ENCODE assay signal across 11 cellular contexts in the genomic region with DNA sequence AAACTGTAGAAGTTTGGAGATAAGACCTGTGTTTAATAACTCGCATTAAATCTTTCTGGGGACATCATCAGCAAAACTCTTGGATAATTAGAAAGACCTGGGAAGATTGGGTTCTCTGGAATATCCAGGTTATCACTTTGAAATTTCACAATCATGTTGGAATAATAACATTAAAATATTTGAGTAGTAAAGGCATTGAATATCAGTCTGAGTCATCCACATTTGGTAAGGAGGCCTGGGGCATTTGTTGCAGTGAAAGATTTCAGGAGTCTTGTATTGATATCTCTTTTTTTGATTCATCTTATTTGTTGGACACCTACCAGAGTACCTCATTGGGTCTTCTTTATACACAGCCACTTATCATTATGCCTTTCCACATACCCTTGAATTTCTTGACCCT.
DNase-seq lines count a peak whose midpoint lies in the region; ATAC-seq, FAIRE-seq and TF ChIP-seq lines count a peak whose summit lies in the region.
"Had no signal": no experiment of that assay in that cellular context is flagged by ENCODE, and none has a peak within 500 bp of the region (broad histone marks: within the 10 kb centered on the region; RNA-seq: fewer than 3 reads in every experiment).

No MANE protein-coding gene starts in this region.

- no peak for TF ChIP-seq CTCF in A549 (IDR thresholded peaks at IDR 0.05)
- no peak for TF ChIP-seq CTCF in fibroblast of the aortic adventitia (IDR thresholded peaks at IDR 0.05; ENCODE audit: insufficient read depth, low read length)
- no peak for TF ChIP-seq CTCF in A673 (conservative IDR thresholded peaks at IDR 0.05; ENCODE audit: low read depth, low read length)

- TF ChIP-seq EP300 in A549 (IDR thresholded peaks at IDR 0.05): no peak

- H3K4me3 ChIP-seq in A549: no peak overlapping the region
- no peak overlapping the region for H3K4me3 ChIP-seq in fibroblast of the aortic adventitia (ENCODE audit: low read depth, low read length)
- H3K4me3 ChIP-seq in A673 (ENCODE audit: low read depth, low read length, poor library complexity, severe bottlenecking): no peak overlapping the region
- H3K4me3 ChIP-seq: heart left ventricle had no signal

- FAIRE-seq in A549 (lab: Jason Lieb, UNC): no peak

- no peak for TF ChIP-seq POLR2A in A549 (IDR thresholded peaks at IDR 0.05; ENCODE audit: low read length)

- no peaks in the 10 kb centered on the region for H3K27me3 Mint-ChIP-seq in activated naive CD8-positive, alpha-beta T cell

- H3K4me1 ChIP-seq in A549 (peaks cover 18% of the 10 kb centered on the region; the same call in 2 of the 3 replicates), A673 (ENCODE audit: insufficient read depth, low read length, poor library complexity, severe bottlenecking) (no peaks in the 10 kb centered on the region)

- H3K27ac Mint-ChIP-seq in activated naive CD8-positive, alpha-beta T cell: peak overlapping the region; percentile 55

- H3K27me3 ChIP-seq in A673 (replicated peaks; ENCODE audit: insufficient read depth, low read depth, low read length, poor library complexity): no peaks in the 10 kb centered on the region
- H3K27me3 ChIP-seq: heart left ventricle had no signal

- peaks cover 3% of the 10 kb centered on the region for H3K36me3 ChIP-seq in A673 (ENCODE audit: insufficient read depth, low read length, poor library complexity, severe bottlenecking)

- ATAC-seq in A549: no peak
- ATAC-seq in HG03095 (IDR thresholded peaks at IDR 0.05; ENCODE audit: unreplicated experiment): peak; percentile 8

- no TSS peak for BruUV-seq in A673 (replicated peaks; lab: Mats Ljungman, UMichigan)

- CTCF ChIA-PET in A549 (lab: Yijun Ruan, JAX): interaction anchor here (0.6 to 3.1 kb wide), 16 partner anchors 8 to 573 kb away, joined by 3 to 36 read pairs (median 5); no protein-coding TSS in a partner anchor
- CTCF ChIA-PET in A673 (lab: Charles Lee): interaction anchor here (1.8 kb wide), 1 partner anchor 66 kb away, joined by 4 read pairs; no protein-coding TSS in a partner anchor

- H3K36me3 Mint-ChIP-seq in activated naive CD8-positive, alpha-beta T cell: peaks cover 11% of the 10 kb centered on the region

- peaks cover 32% of the 10 kb centered on the region for H3K4me1 Mint-ChIP-seq in activated naive CD8-positive, alpha-beta T cell (ENCODE audit: low read depth)

- intact Hi-C loops in A673 (cut with micrococcal nuclease; ENCODE audit: unreplicated experiment): loop anchor here (5.0 to 10.0 kb wide), 4 partner anchors 69 to 406 kb away; partner anchors contain the start of gene PTPN4

- POLR2A ChIA-PET in A549 (lab: Yijun Ruan, JAX): interaction anchor here (1.5 kb wide), 1 partner anchor 115 kb away, joined by 4 read pairs; the partner anchor contains the start of gene TMEM185B
- POLR2A ChIA-PET in A673 (lab: Charles Lee; ENCODE audit: low non-redundant PET): no interaction called here

- H3K9me3 Mint-ChIP-seq in activated naive CD8-positive, alpha-beta T cell (ENCODE audit: low read depth): no peaks in the 10 kb centered on the region
- H3K9me3 Mint-ChIP-seq: activated T-cell treated with anti-CD3 and anti-CD28 coated beads, Interleukin-2, amount 50 U/mL, for 4 hours had no signal

- H3K4me3 Mint-ChIP-seq in activated naive CD8-positive, alpha-beta T cell: peak overlapping the region; percentile 52

- no peak for TF ChIP-seq RAD21 in A549 (conservative IDR thresholded peaks at IDR 0.05 in 1 of 2, IDR thresholded peaks at IDR 0.05 in 1 of 2)

- DNase-seq in A549 (ENCODE audit: low read depth in 1 of 2, low spot score in 1 of 2) (no peak), fibroblast of the aortic adventitia (ENCODE audit: low read depth) (peak; percentile 44), amygdala (lab: John Stamatoyannopoulos, UW) (no peak), A673 (ENCODE audit: low spot score) (no peak), GF-D8 (lab: John Stamatoyannopoulos, UW) (no peak), kidney glomerular epithelial cell (lab: John Stamatoyannopoulos, UW) (no peak)
- DNase-seq: activated T-cell treated with anti-CD3 and anti-CD28 coated beads, Interleukin-2, amount 50 U/mL, for 4 hours; GOT3 had no signal

- peak overlapping the region in 1 of 2 experiments; percentile 22; a peak in 1 of 6 replicates for H3K27ac ChIP-seq in A549
- no peak overlapping the region for H3K27ac ChIP-seq in A673 (ENCODE audit: low read depth, low read length, poor library complexity, severe bottlenecking)
- H3K27ac ChIP-seq: heart left ventricle had no signal

- 90% methylated on average over 1 of the region's 1 CpG for WGBS in A549 (ENCODE audit: missing lambda C conversion rate)

- H3K9me3 ChIP-seq in A549 (no peaks in the 10 kb centered on the region), A673 (ENCODE audit: low read depth, low read length, poor library complexity, severe bottlenecking) (no peaks in the 10 kb centered on the region)
- H3K9me3 ChIP-seq: heart left ventricle had no signal

- peak overlapping the region; percentile 34; the same call in 2 of the 3 replicates for H3K4me2 ChIP-seq in A549

TF ChIP-seq in A549, 52 proteins besides CTCF, POLR2A, EP300 and RAD21:
- TF ChIP-seq PHF8 (IDR thresholded peaks at IDR 0.05; ENCODE audit: borderline replicate concordance, low read depth) (no peak), ELK1 (IDR thresholded peaks at IDR 0.05; ENCODE audit: low read depth, low read length) (no peak), CHD4 (IDR thresholded peaks at IDR 0.05; ENCODE audit: borderline replicate concordance) (no peak), CBX2 (IDR thresholded peaks at IDR 0.05; ENCODE audit: borderline replicate concordance, low read depth) (no peak), ESRRA (IDR thresholded peaks at IDR 0.05; ENCODE audit: borderline replicate concordance, low read length) (no peak), RNF2 (IDR thresholded peaks at IDR 0.05; ENCODE audit: borderline replicate concordance, low read depth) (no peak), FOSL2 (IDR thresholded peaks at IDR 0.05) (no peak), FOSL2 (CRISPR knock-in tag; IDR thresholded peaks at IDR 0.05) (no peak), BCL3 (IDR thresholded peaks at IDR 0.05) (no peak), CHD2 (IDR thresholded peaks at IDR 0.05; ENCODE audit: low read length, partially characterized antibody) (no peak), KDM1A (IDR thresholded peaks at IDR 0.05; ENCODE audit: low read depth) (no peak), BHLHE40 (IDR thresholded peaks at IDR 0.05; ENCODE audit: low read depth, low read length) (no peak), HEYL (CRISPR knock-in tag; IDR thresholded peaks at IDR 0.05) (no peak), SREBF2 (IDR thresholded peaks at IDR 0.05) (no peak), NFE2L2 (conservative IDR thresholded peaks at IDR 0.05; ENCODE audit: low read length) (no peak), ZC3H11A (IDR thresholded peaks at IDR 0.05) (no peak)
